20 cellular contexts compared by ENCODE assay signal in genomic region chr21:32566990-32567389, GRCh38. TPM values are rescaled to one million over a fixed set of nuclear protein-coding genes. Genes with fewer than 3 reads are reported as not detected.
A peak's percentile ranks its signal among the peaks of the same experiment; 100 is the strongest.
DNase-seq lines count a peak whose midpoint lies in the region; ATAC-seq, FAIRE-seq and TF ChIP-seq lines count a peak whose summit lies in the region.
"Had no signal": no experiment of that assay in that cellular context is flagged by ENCODE, and none has a peak within 500 bp of the region (broad histone marks: within the 10 kb centered on the region; RNA-seq: fewer than 3 reads in every experiment).

No MANE protein-coding gene starts in this region.

- no peak overlapping the region for H3K4me2 ChIP-seq in H1 (ENCODE audit: insufficient read depth in 1 of 2, low read depth in 2 of 2, low read length in 2 of 2)

- 91% methylated on average over 4 of the region's 4 CpGs; no CpG with 5 or more reads in 1 of the 2 experiments for WGBS in H1 (ENCODE audit: extremely low coverage in 1 of 2, insufficient coverage in 1 of 2, insufficient read length in 1 of 2, insufficient replicate concordance in 2 of 2, low coverage in 1 of 2, low lambda C conversion rate in 2 of 2, missing lambda C conversion rate in 1 of 2), 2 experiments
- 85% methylated on average over 4 of the region's 4 CpGs for WGBS in right cardiac atrium

- H3K79me1 ChIP-seq in H1 (ENCODE audit: low read depth, low read length) = no peaks in the 10 kb centered on the region

- no peak overlapping the region for H3K56ac ChIP-seq in H1 (replicated peaks; ENCODE audit: insufficient read length, low read depth, low read length)

- no peak overlapping the region for H3K9ac ChIP-seq in H1 (replicated peaks in 1 of 4; ENCODE audit: extremely low read depth in 1 of 4, low read depth in 3 of 4, low read length in 3 of 4)
- H3K9ac ChIP-seq: GM23248 had no signal

- 0 out of 2 replicates have a peak overlapping the region, but pooled peaks have one; percentile 61 for H2BK15ac ChIP-seq in H1 (ENCODE audit: low read length)

- TF ChIP-seq POLR2A in H1 (IDR thresholded peaks at IDR 0.05; ENCODE audit: control extremely low read depth in 1 of 2, low read depth in 2 of 2, low read length in 2 of 2) = no peak

- no peaks in the 10 kb centered on the region for H3K79me2 ChIP-seq in H1 (ENCODE audit: control insufficient read depth in 1 of 2, insufficient read depth in 2 of 2, low read length in 2 of 2)

- H3K4me3 ChIP-seq in HEK293 (ENCODE audit: low read depth, low read length) (no peak overlapping the region), ascending aorta (no peak overlapping the region), H1 (ENCODE audit: extremely low read depth in 1 of 4, insufficient read depth in 2 of 4, low read depth in 3 of 4, low read length in 4 of 4) (no peak overlapping the region), right cardiac atrium (ENCODE audit: low read length) (no peak overlapping the region)
- H3K4me3 ChIP-seq: GM23248 had no signal

- H3K14ac ChIP-seq in H1 (ENCODE audit: insufficient read length) = no peak overlapping the region

- H3K27me3 ChIP-seq in ascending aorta (no peaks in the 10 kb centered on the region), H1 (replicated peaks in 1 of 4; ENCODE audit: control insufficient read depth in 3 of 4, extremely low read depth in 1 of 4, insufficient read depth in 3 of 4, low read length in 3 of 4) (peaks cover 0 to 2% (median 0%) of the 10 kb centered on the region in 4 experiments; a peak in 1 of 7 replicates), right cardiac atrium (ENCODE audit: control insufficient read depth, insufficient read depth) (no peaks in the 10 kb centered on the region)

- H3K4me1 ChIP-seq in HEK293 (ENCODE audit: control insufficient read depth, insufficient read depth, low read length) (no peaks in the 10 kb centered on the region), ascending aorta (peaks cover 10 to 26% of the 10 kb centered on the region in 2 donors), H1 (replicated peaks in 1 of 4; ENCODE audit: control insufficient read depth in 3 of 4, insufficient read depth in 4 of 4, low read length in 3 of 4) (peaks cover 0 to 13% (median 3%) of the 10 kb centered on the region in 4 experiments; a peak in 5 of 7 replicates), right cardiac atrium (ENCODE audit: control insufficient read depth, insufficient read depth, low read length) (no peaks in the 10 kb centered on the region)

- no peak for TF ChIP-seq CTCF in HEK293 (tag by site-specific recombination; IDR thresholded peaks at IDR 0.05)
- no peak for TF ChIP-seq CTCF in ascending aorta (IDR thresholded peaks at IDR 0.05)
- TF ChIP-seq CTCF in H1 (IDR thresholded peaks at IDR 0.05; ENCODE audit: control extremely low read depth in 1 of 3, insufficient read depth in 1 of 3, low read depth in 1 of 3, low read length in 3 of 3) = no peak

- no peak overlapping the region for H2AFZ ChIP-seq in H1 (ENCODE audit: low read length)
- H2AFZ ChIP-seq: GM23248 had no signal

- H2BK120ac ChIP-seq in H1 (replicated peaks; ENCODE audit: low read depth, low read length) = no peak overlapping the region

- H3K4ac ChIP-seq in H1 (replicated peaks; ENCODE audit: insufficient read length, low read depth, low read length) = no peak overlapping the region

- peaks cover 7% of the 10 kb centered on the region; the same call in 1 of the 2 replicates for H3K23me2 ChIP-seq in H1 (ENCODE audit: low read depth, low read length)

- H3K18ac ChIP-seq in H1 (ENCODE audit: extremely low read depth, low read length) = no peak overlapping the region; the same call in 1 of the 2 replicates

- no peak overlapping the region for H3K27ac ChIP-seq in HEK293 (ENCODE audit: extremely low read depth, low read depth, low read length)
- H3K27ac ChIP-seq in ascending aorta = peak overlapping the region; percentile 62 to 71
- no peak overlapping the region for H3K27ac ChIP-seq in H1 (ENCODE audit: low read depth, low read length)
- no peak overlapping the region for H3K27ac ChIP-seq in right cardiac atrium (ENCODE audit: low read length)
- H3K27ac ChIP-seq: C4-2B, GM23248 had no signal

- TF ChIP-seq EP300 in H1 (IDR thresholded peaks at IDR 0.05; ENCODE audit: borderline replicate concordance in 1 of 2, low read depth in 2 of 2, low read length in 2 of 2) = no peak

- H2AK5ac ChIP-seq in H1 (ENCODE audit: low read depth, low read length) = peak overlapping the region; percentile 61; the same call in 1 of the 2 replicates

- CTCF ChIA-PET in HEK293 (lab: Yijun Ruan, JAX) = interaction anchor here (1.6 to 5.4 kb wide), 2 partner anchors 34 to 165 kb away, joined by 10 to 50 read pairs; no protein-coding TSS in a partner anchor
- CTCF ChIA-PET in H1 (lab: Charles Lee; ENCODE audit: partially characterized antibody) = interaction anchor here (1.4 to 3.5 kb wide), 3 partner anchors 11 to 152 kb away, joined by 4 to 15 read pairs (median 5); no protein-coding TSS in a partner anchor

- no peak overlapping the region for H3K23ac ChIP-seq in H1 (ENCODE audit: insufficient read length)

- H4K8ac ChIP-seq in H1 (ENCODE audit: extremely low read depth, insufficient read depth, low read length) = no peak overlapping the region

- POLR2A ChIA-PET in HEK293 (lab: Yijun Ruan, JAX) = no interaction called here
- POLR2A ChIA-PET in H1 (lab: Charles Lee; ENCODE audit: partially characterized antibody) = no interaction called here

- no peak for TF ChIP-seq RAD21 in H1 (IDR thresholded peaks at IDR 0.05 in 1 of 2, conservative IDR thresholded peaks at IDR 0.05 in 1 of 2; ENCODE audit: low read depth in 2 of 2, low read length in 2 of 2)

- no peak overlapping the region for H4K5ac ChIP-seq in H1 (ENCODE audit: insufficient read length, low read depth, low read length)

- ATAC-seq in right cardiac atrium = no peak
- ATAC-seq: HCT116 had no signal

- DNase-seq in ascending aorta (ENCODE audit: low spot score in 2 of 2) (no peak), H1 (ENCODE audit: low read depth in 1 of 2, low spot score in 2 of 2) (no peak), ureter (ENCODE audit: low spot score) (peak; percentile 25), NOMO-1 (lab: John Stamatoyannopoulos, UW; ENCODE audit: unreplicated experiment in 2 of 2) (no peak), urothelium cell line (ENCODE audit: low spot score) (no peak), right cardiac atrium (no peak)
- DNase-seq: AML-193; Caco-2; CD4-positive, alpha-beta T cell; GM23248; H7 had no signal

- peaks cover 0 to 12% of the 10 kb centered on the region in 2 experiments; a peak in 1 of 3 replicates for H3K36me3 ChIP-seq in HEK293 (ENCODE audit: control insufficient read depth in 2 of 2, insufficient read depth in 1 of 2, low read length in 2 of 2)
- no peaks in the 10 kb centered on the region for H3K36me3 ChIP-seq in ascending aorta
- H3K36me3 ChIP-seq in H1 (ENCODE audit: control insufficient read depth in 2 of 4, insufficient read depth in 4 of 4, low read length in 3 of 4) = no peaks in the 10 kb centered on the region; a peak in 2 of 8 replicates

- H3K9me3 ChIP-seq in HEK293 (ENCODE audit: control insufficient read depth, insufficient read depth, low read depth, low read length) (no peaks in the 10 kb centered on the region), ascending aorta (peaks cover 0 to 5% of the 10 kb centered on the region in 2 donors), H1 (ENCODE audit: insufficient read depth in 2 of 2, low read depth in 1 of 2, low read length in 1 of 2) (peaks cover 0 to 7% of the 10 kb centered on the region in 2 experiments; a peak in 2 of 4 replicates), right cardiac atrium (ENCODE audit: control insufficient read depth, low read length) (no peaks in the 10 kb centered on the region)
- H3K9me3 ChIP-seq: Caco-2 had no signal

- H2BK5ac ChIP-seq in H1 (ENCODE audit: low read depth, low read length) = no peak overlapping the region

- H4K20me1 ChIP-seq in H1 (replicated peaks in 1 of 2; ENCODE audit: control insufficient read depth in 1 of 2, insufficient read depth in 2 of 2, low read length in 2 of 2) = no peaks in the 10 kb centered on the region

- H2BK12ac ChIP-seq in H1 (ENCODE audit: low read depth, low read length) = peak overlapping the region; percentile 68; the same call in 1 of the 2 replicates

- FAIRE-seq in H1 (lab: Jason Lieb, UNC) = no peak
- no peak for FAIRE-seq in urothelium cell line (lab: Jason Lieb, UNC)
- FAIRE-seq: A204.1, D721Med, G401.6, GM12891, GM19239 had no signal

- intact Hi-C loops in ascending aorta (cut with DNase I) = loop anchor here (5.0 kb wide), 2 partner anchors 45 to 105 kb away; no protein-coding TSS in a partner anchor
- intact Hi-C loops in right cardiac atrium (cut with DNase I) = loop anchor here in 2 of 4 donors (5.0 to 10.0 kb wide), 3 partner anchors 102 to 165 kb away; partner anchors contain the start of gene EVA1C (in 1 of the 2)

- no peak overlapping the region for H2BK20ac ChIP-seq in H1 (ENCODE audit: low read length)

- no peak overlapping the region for H4K91ac ChIP-seq in H1 (replicated peaks; ENCODE audit: insufficient read length, low read length)

TF ChIP-seq in H1, 55 proteins besides CTCF, POLR2A, EP300 and RAD21 (continues in another document):
- no peak for TF ChIP-seq CREB1 (IDR thresholded peaks at IDR 0.05)

RNA-seq across cellular contexts. Expression of gene TCP10L, which starts 18.3 kb away (rescaled TPM):
- 3.9 TPM for total RNA-seq in ascending aorta
- total RNA-seq in H1 (2021; fragmentation: NEBNext Ultra II Directional; extraction: Animal tissue kit (Norgen Biotek cat#: 25700)) = 0.71 and 0.99 TPM in 2 replicates
- polyA plus RNA-seq in H1 (2011; rRNA removed) = 0.45 and 0.74 TPM in 2 replicates
- 0.43 TPM for polyA plus RNA-seq in H1 (2011; cell fraction: cytosol; rRNA removed)
- polyA plus RNA-seq in H1 (2011; cell fraction: nucleus; rRNA removed) = 0.76 TPM
- polyA plus RNA-seq in H1 (2012, experiment 1 of 2) = 0.30 to 0.83 TPM (median 0.53 TPM) in 4 replicates
- 0.34 TPM for polyA plus RNA-seq in H1 (2012, experiment 2 of 2)
- polyA plus RNA-seq in H1 (2013, experiment 1 of 2) = 0.22 TPM
- 0.44 TPM for polyA plus RNA-seq in H1 (2013, experiment 2 of 2)
- polyA minus RNA-seq in H1 (2011; rRNA and poly(A)+ RNA removed) = 0.61 and 0.69 TPM in 2 replicates
- not detected for polyA minus RNA-seq in H1 (2011; cell fraction: cytosol; rRNA and poly(A)+ RNA removed)
- 0.50 TPM for polyA minus RNA-seq in H1 (2011; cell fraction: nucleus; rRNA and poly(A)+ RNA removed)
- 0.18 TPM for total RNA-seq in ureter
- total RNA-seq in right cardiac atrium = 1 to 10 TPM; 1.4 to 3.4 (median 2.1) TPM
- 1.9 TPM for polyA plus RNA-seq in right cardiac atrium
- total RNA-seq: Caco-2, H7 had no signal
- polyA plus RNA-seq: BJ, GM23248 had no signal

RNA-seq across cellular contexts. Expression of gene CFAP298, which starts 45.2 kb away (rescaled TPM):
- 18.3 TPM for total RNA-seq in ascending aorta
- total RNA-seq in H1 (2021; fragmentation: NEBNext Ultra II Directional; extraction: Animal tissue kit (Norgen Biotek cat#: 25700)) = 68.1 and 69.6 TPM in 2 replicates
- polyA plus RNA-seq in H1 (2011; rRNA removed) = 43.0 and 47.8 TPM in 2 replicates
- 70.3 TPM for polyA plus RNA-seq in H1 (2011; cell fraction: cytosol; rRNA removed)
- polyA plus RNA-seq in H1 (2011; cell fraction: nucleus; rRNA removed) = 32.8 TPM
- polyA plus RNA-seq in H1 (2012, experiment 1 of 2) = 77.4 to 91.3 TPM (median 77.8 TPM) in 4 replicates
- polyA plus RNA-seq in H1 (2012, experiment 2 of 2) = 20.5 TPM
- polyA plus RNA-seq in H1 (2013, experiment 1 of 2) = 95.7 TPM
- 94.4 TPM for polyA plus RNA-seq in H1 (2013, experiment 2 of 2)
- 7.4 and 9.2 TPM in 2 replicates for polyA minus RNA-seq in H1 (2011; rRNA and poly(A)+ RNA removed)
- 27.7 TPM for polyA minus RNA-seq in H1 (2011; cell fraction: cytosol; rRNA and poly(A)+ RNA removed)
- 17.3 TPM for polyA minus RNA-seq in H1 (2011; cell fraction: nucleus; rRNA and poly(A)+ RNA removed)
- 39.6 TPM for total RNA-seq in ureter
- total RNA-seq in right cardiac atrium = 10 to 100 TPM; 21.5 to 23.6 (median 22.0) TPM
- 29.8 TPM for polyA plus RNA-seq in right cardiac atrium

Comparison
In these comparisons a context has a peak if more than half of its experiments do, and no peak if none do; other contexts are left out.
1. H3K27ac ChIP-seq: peak in ascending aorta (2 of 2); none in HEK293 (single experiment), H1 (single experiment) and right cardiac atrium (single experiment).